Comparison of ENCODE assay signal across 20 cellular contexts in the genomic region with DNA sequence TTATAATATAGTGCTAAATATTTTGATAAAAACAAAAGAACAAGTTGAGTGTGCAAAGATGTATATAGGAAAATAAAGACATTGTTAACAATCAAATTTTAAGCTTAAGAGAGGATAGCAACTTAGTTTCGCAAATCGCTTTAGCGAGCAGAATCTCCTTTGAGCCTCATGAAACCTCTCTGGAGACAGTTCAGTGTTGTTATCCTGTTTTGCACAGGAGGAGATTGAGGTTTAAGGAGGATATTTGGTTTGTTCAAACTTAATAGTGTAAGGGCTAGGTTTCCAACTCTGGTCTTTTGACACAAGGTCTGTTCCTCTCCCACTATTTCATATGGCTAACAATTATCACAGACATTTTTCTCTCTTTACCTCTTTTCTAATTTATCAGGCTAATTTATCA.
"Had no signal": no experiment of that assay in that cellular context is flagged by ENCODE, and none has a peak within 500 bp of the region (broad histone marks: within the 10 kb centered on the region; RNA-seq: fewer than 3 reads in every experiment).

No MANE protein-coding gene starts in this region.

- ATAC-seq: heart left ventricle, left lobe of liver had no signal

- H3K36me3 ChIP-seq: adrenal gland, heart left ventricle, prostate gland, sigmoid colon had no signal

- DNase-seq: activated naive CD4-positive, alpha-beta T cell; adrenal gland; caudate nucleus; cortex of kidney; effector CD8-positive, alpha-beta T cell; heart left ventricle; islet precursor cell; mammary epithelial cell; occipital lobe; sigmoid colon; stimulated activated CD4-positive, alpha-beta T cell treated with anti-CD3 and anti-CD28 coated beads, Interleukin-2, amount 100 ng/mL, for 48 hours; stimulated activated CD8-positive, alpha-beta memory T cell treated with anti-CD3 and anti-CD28 coated beads, Interleukin-4, amount 100 ng/mL, for 48 hours; testis had no signal

- H3K4me1 ChIP-seq: adrenal gland, heart left ventricle, prostate gland, sigmoid colon, testis had no signal

- H3K9me3 ChIP-seq: adrenal gland, prostate gland, sigmoid colon, testis had no signal

- H3K4me1 Mint-ChIP-seq: nephron had no signal

- H3K27ac Mint-ChIP-seq: activated T-helper 1 cell treated with anti-CD3 and anti-CD28 coated beads, Interleukin-12 subunit alpha, Interleukin-12 subunit beta, Interleukin-2, Interleukin-4 antibody, amounts not matched to agents 30 ng/mL and 10 ng/mL and 1 ng/mL, durations not matched to agents 14 hours and 24 hours and 36 hours; nephron; stimulated activated naive CD8-positive, alpha-beta T cell treated with anti-CD3 and anti-CD28 coated beads, Interleukin-15, Interleukin-2, amounts not matched to agents 100 ng/mL and 50 ng/mL, for 24 hours; T-helper 2 cell treated with Interferon-gamma antibody and Interleukin-4, amounts not matched to agents 5 μg/mL and 100 μg/mL, for 36 hours had no signal

- H3K4me3 ChIP-seq: adrenal gland, heart left ventricle, prostate gland, sigmoid colon, testis had no signal

- H3K27me3 ChIP-seq: adrenal gland, heart left ventricle, sigmoid colon, testis had no signal

- H3K27me3 Mint-ChIP-seq: stimulated activated naive CD8-positive, alpha-beta T cell treated with anti-CD3 and anti-CD28 coated beads, Interleukin-15, Interleukin-2, amounts not matched to agents 100 ng/mL and 50 ng/mL, for 24 hours had no signal

- H3K27ac ChIP-seq: adrenal gland, heart left ventricle, prostate gland, sigmoid colon, testis, VCaP had no signal

- H3K4me3 Mint-ChIP-seq: activated T-helper 1 cell treated with anti-CD3 and anti-CD28 coated beads, Interleukin-12 subunit alpha, Interleukin-12 subunit beta, Interleukin-2, Interleukin-4 antibody, amounts not matched to agents 30 ng/mL and 10 ng/mL and 1 ng/mL, durations not matched to agents 14 hours and 24 hours and 36 hours; nephron; stimulated activated naive CD8-positive, alpha-beta T cell treated with anti-CD3 and anti-CD28 coated beads, Interleukin-15, Interleukin-2, amounts not matched to agents 100 ng/mL and 50 ng/mL, for 24 hours; T-helper 2 cell treated with Interferon-gamma antibody and Interleukin-4, amounts not matched to agents 5 μg/mL and 100 μg/mL, for 36 hours had no signal

- H3K9me3 Mint-ChIP-seq: activated T-helper 1 cell treated with anti-CD3 and anti-CD28 coated beads, Interleukin-12 subunit alpha, Interleukin-12 subunit beta, Interleukin-2, Interleukin-4 antibody, amounts not matched to agents 30 ng/mL and 10 ng/mL and 1 ng/mL, durations not matched to agents 14 hours and 24 hours and 36 hours; nephron; stimulated activated naive CD8-positive, alpha-beta T cell treated with anti-CD3 and anti-CD28 coated beads, Interleukin-15, Interleukin-2, amounts not matched to agents 100 ng/mL and 50 ng/mL, for 24 hours; T-helper 2 cell treated with Interferon-gamma antibody and Interleukin-4, amounts not matched to agents 5 μg/mL and 100 μg/mL, for 36 hours had no signal
